12 cellular contexts compared by ENCODE assay signal in the genomic region with DNA sequence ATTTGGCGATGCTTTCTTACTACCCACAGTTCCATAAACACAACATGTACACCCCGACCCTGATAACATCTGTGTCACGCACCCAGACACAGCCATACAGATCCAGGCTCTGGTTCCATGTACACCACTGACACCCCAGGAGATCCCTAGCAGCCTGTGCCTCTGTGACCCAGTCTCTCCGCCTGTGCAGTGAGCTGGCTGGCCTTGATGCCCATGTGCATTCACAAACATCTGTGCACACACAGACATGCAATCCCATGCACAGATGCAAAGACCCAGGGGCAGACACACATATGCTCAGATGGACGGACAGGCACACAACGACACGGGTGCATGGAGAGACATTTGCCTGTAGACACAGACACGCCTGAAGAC. TPM values are rescaled to one million over a fixed set of nuclear protein-coding genes. Genes with fewer than 3 reads are reported as not detected.
DNase-seq lines count a peak whose midpoint lies in the region; ATAC-seq, FAIRE-seq and TF ChIP-seq lines count a peak whose summit lies in the region.
"Had no signal": no experiment of that assay in that cellular context is flagged by ENCODE, and none has a peak within 500 bp of the region (broad histone marks: within the 10 kb centered on the region; RNA-seq: fewer than 3 reads in every experiment).

No MANE protein-coding gene starts in this region.

- H3K4me1 Mint-ChIP-seq in activated naive CD4-positive, alpha-beta T cell treated with anti-CD3 and anti-CD28 coated beads, Interleukin-2, amount 50 U/mL, for 24 hours: peaks cover 69% of the 10 kb centered on the region
- peaks cover 70% of the 10 kb centered on the region for H3K4me1 Mint-ChIP-seq in activated B cell treated with CpG ODN at 0.5 μM for 24 hours

- DNase-seq in activated naive CD4-positive, alpha-beta T cell (lab: John Stamatoyannopoulos, UW): no peak
- DNase-seq in activated B cell treated with CpG ODN at 0.5 μM for 24 hours (peak; percentile 15), lower lobe of right lung (peak; percentile 28), upper lobe of right lung (peak; percentile 40), mucosa of gallbladder (ENCODE audit: low spot score) (no peak), H54 (ENCODE audit: insufficient read length, low spot score) (no peak)
- DNase-seq: BE2C had no signal

- H3K27ac ChIP-seq in lower lobe of right lung: no peak overlapping the region
- no peak overlapping the region for H3K27ac ChIP-seq in upper lobe of right lung
- H3K27ac ChIP-seq: right atrium auricular region, SK-N-MC had no signal

- no peak for TF ChIP-seq POLR2A in H54 (IDR thresholded peaks at IDR 0.05; ENCODE audit: low read depth, low read length)

- H3K36me3 Mint-ChIP-seq in activated naive CD4-positive, alpha-beta T cell treated with anti-CD3 and anti-CD28 coated beads, Interleukin-2, amount 50 U/mL, for 24 hours: no peaks in the 10 kb centered on the region
- peaks cover 7% of the 10 kb centered on the region for H3K36me3 Mint-ChIP-seq in activated B cell treated with CpG ODN at 0.5 μM for 24 hours (ENCODE audit: low read depth)

- H3K9me3 ChIP-seq in lower lobe of right lung (no peaks in the 10 kb centered on the region), upper lobe of right lung (no peaks in the 10 kb centered on the region)
- H3K9me3 ChIP-seq: BE2C, right atrium auricular region had no signal

- H3K36me3 ChIP-seq in lower lobe of right lung (no peaks in the 10 kb centered on the region), upper lobe of right lung (no peaks in the 10 kb centered on the region)
- H3K36me3 ChIP-seq: BE2C, right atrium auricular region had no signal

- intact Hi-C loops in activated B cell treated with CpG ODN at 0.5 μM for 24 hours (cut with micrococcal nuclease) (loop anchor here (10.0 kb wide), 2 partner anchors 487 to 927 kb away; a partner anchor contains a TSS), lower lobe of right lung (cut with DNase I) (no loop called here), upper lobe of right lung (cut with DNase I) (no loop called here)

- no peaks in the 10 kb centered on the region for H3K27me3 Mint-ChIP-seq in activated naive CD4-positive, alpha-beta T cell treated with anti-CD3 and anti-CD28 coated beads, Interleukin-2, amount 50 U/mL, for 24 hours
- no peaks in the 10 kb centered on the region for H3K27me3 Mint-ChIP-seq in activated B cell treated with CpG ODN at 0.5 μM for 24 hours

- H3K27me3 ChIP-seq in lower lobe of right lung (ENCODE audit: low read depth) (no peaks in the 10 kb centered on the region), upper lobe of right lung (no peaks in the 10 kb centered on the region)
- H3K27me3 ChIP-seq: BE2C, right atrium auricular region had no signal

- H3K9me3 Mint-ChIP-seq in activated naive CD4-positive, alpha-beta T cell treated with anti-CD3 and anti-CD28 coated beads, Interleukin-2, amount 50 U/mL, for 24 hours: no peaks in the 10 kb centered on the region
- no peaks in the 10 kb centered on the region for H3K9me3 Mint-ChIP-seq in activated B cell treated with CpG ODN at 0.5 μM for 24 hours
- H3K9me3 Mint-ChIP-seq: HFFc6 had no signal

- no peak overlapping the region for H3K4me3 Mint-ChIP-seq in activated naive CD4-positive, alpha-beta T cell treated with anti-CD3 and anti-CD28 coated beads, Interleukin-2, amount 50 U/mL, for 24 hours
- peak overlapping the region; percentile 12 for H3K4me3 Mint-ChIP-seq in activated B cell treated with CpG ODN at 0.5 μM for 24 hours
- H3K4me3 Mint-ChIP-seq: HFFc6 had no signal

- FAIRE-seq in H54 (lab: Jason Lieb, UNC): no peak

- CTCF ChIA-PET in activated B cell treated with CpG ODN at 0.5 μM for 24 hours (lab: Charles Lee): interaction anchor here (3.0 kb wide), 1 partner anchor 13 kb away, joined by 20 read pairs; no protein-coding TSS in a partner anchor

- no peak overlapping the region for H3K4me3 ChIP-seq in lower lobe of right lung
- no peak overlapping the region for H3K4me3 ChIP-seq in upper lobe of right lung
- H3K4me3 ChIP-seq: right atrium auricular region, SK-N-MC had no signal

- TF ChIP-seq CTCF in activated B cell treated with CpG ODN at 0.5 μM for 24 hours (IDR thresholded peaks at IDR 0.05): no peak
- no peak for TF ChIP-seq CTCF in lower lobe of right lung (IDR thresholded peaks at IDR 0.05)
- no peak for TF ChIP-seq CTCF in upper lobe of right lung (IDR thresholded peaks at IDR 0.05)

- POLR2A ChIA-PET in activated B cell treated with CpG ODN at 0.5 μM for 24 hours (lab: Charles Lee): interaction anchor here (1.1 to 2.2 kb wide), 3 partner anchors 9 to 12 kb away, joined by 6 to 11 read pairs (median 9); a partner anchor contains a TSS

- H3K4me1 ChIP-seq in lower lobe of right lung: peaks cover 70% of the 10 kb centered on the region
- peaks cover 55% of the 10 kb centered on the region for H3K4me1 ChIP-seq in upper lobe of right lung

- ATAC-seq in activated B cell treated with CpG ODN at 0.5 μM for 24 hours (ENCODE audit: low read depth) (no peak), lower lobe of right lung (no peak), upper lobe of right lung (no peak), HG02840 (IDR thresholded peaks at IDR 0.05; ENCODE audit: low FRiP score, unreplicated experiment) (no peak)

- H3K27ac Mint-ChIP-seq in activated naive CD4-positive, alpha-beta T cell treated with anti-CD3 and anti-CD28 coated beads, Interleukin-2, amount 50 U/mL, for 24 hours: peak overlapping the region; percentile 86
- H3K27ac Mint-ChIP-seq in activated B cell treated with CpG ODN at 0.5 μM for 24 hours: peak overlapping the region; percentile 67
- H3K27ac Mint-ChIP-seq: HFFc6 had no signal

RNA-seq across cellular contexts. Expression of a gene that starts 4.1 kb away (rescaled TPM):
- total RNA-seq in activated B cell treated with CpG ODN at 0.5 μM for 24 hours (15.5 TPM in 2 replicates), lower lobe of right lung (12.8 TPM), upper lobe of right lung (11.3 TPM), mucosa of gallbladder (10.2 TPM)

RNA-seq across cellular contexts. Expression of a gene that starts 10.2 kb away (rescaled TPM):
- 22.2 and 23.0 TPM in 2 replicates for total RNA-seq in activated B cell treated with CpG ODN at 0.5 μM for 24 hours
- total RNA-seq in lower lobe of right lung: 1.4 TPM
- 1.9 TPM for total RNA-seq in upper lobe of right lung
- 3.7 TPM for total RNA-seq in mucosa of gallbladder
- total RNA-seq: HFFc6 had no signal

RNA-seq across cellular contexts. Expression of a gene that starts 45.9 kb away (rescaled TPM):
- 0.66 and 0.73 TPM in 2 replicates for total RNA-seq in activated B cell treated with CpG ODN at 0.5 μM for 24 hours
- total RNA-seq in lower lobe of right lung: 57.3 TPM
- total RNA-seq in upper lobe of right lung: 55.1 TPM
- 123 TPM for total RNA-seq in mucosa of gallbladder

Comparison
In these comparisons a context has a peak if more than half of its experiments do, and no peak if none do; other contexts are left out.
1. DNase-seq: peak in activated B cell treated with CpG ODN at 0.5 μM for 24 hours (single experiment), lower lobe of right lung (single experiment) and upper lobe of right lung (single experiment); none in activated naive CD4-positive, alpha-beta T cell (0 of 4), mucosa of gallbladder (single experiment) and H54 (single experiment).
2. RNA of a gene that starts 45.9 kb away (total RNA-seq): 123 TPM in mucosa of gallbladder (single experiment), 57.3 TPM in lower lobe of right lung (single experiment) and 55.1 TPM in upper lobe of right lung (single experiment); 0.66 to 0.73 TPM in activated B cell treated with CpG ODN at 0.5 μM for 24 hours; every median in the first group is over 10 times any median in the second.